In the genomic region with DNA sequence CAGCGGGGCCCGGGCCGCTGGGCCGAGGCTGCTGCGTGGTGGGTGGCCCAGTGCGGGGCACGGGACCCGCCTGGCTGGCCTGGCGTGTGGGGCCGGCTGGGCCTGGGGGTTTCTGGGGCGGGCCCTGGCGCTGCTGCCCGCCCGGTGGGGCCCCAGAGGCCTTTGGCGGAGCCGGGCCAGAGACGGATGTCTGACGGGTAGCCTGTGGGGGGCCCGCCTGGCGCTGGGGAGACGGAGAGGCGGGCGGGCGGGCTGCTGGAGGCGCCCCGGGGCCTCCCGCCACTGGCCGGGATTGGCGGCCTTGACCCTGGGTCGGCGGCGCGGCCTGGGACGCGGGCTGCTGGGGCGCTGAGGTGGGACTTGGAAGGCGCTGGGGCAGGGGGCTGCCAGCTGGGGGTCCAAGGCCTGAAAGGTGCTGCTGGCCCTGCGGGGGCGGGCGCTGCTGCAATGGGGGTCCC, we compare ENCODE assay signal across 13 cellular contexts. TPM values are rescaled to one million over a fixed set of nuclear protein-coding genes. Genes with fewer than 3 reads are reported as not detected.
DNase-seq lines count a peak whose midpoint lies in the region; ATAC-seq and TF ChIP-seq lines count a peak whose summit lies in the region.
"Had no signal": no experiment of that assay in that cellular context is flagged by ENCODE, and none has a peak within 500 bp of the region (broad histone marks: within the 10 kb centered on the region; RNA-seq: fewer than 3 reads in every experiment).

No MANE protein-coding gene starts in this region.

- no peak overlapping the region for H3K27ac Mint-ChIP-seq in effector memory CD8-positive, alpha-beta T cell
- H3K27ac Mint-ChIP-seq: activated CD4-positive, alpha-beta T cell treated with anti-CD3 and anti-CD28 coated beads, Interleukin-2, amount 10 ng/mL, durations not matched to agents 24 days and 14 days; activated naive CD8-positive, alpha-beta T cell had no signal

- peaks cover 28% of the 10 kb centered on the region for H3K36me3 ChIP-seq in HUES6 (ENCODE audit: control insufficient read depth, insufficient read depth, low read length)
- peaks cover 11 to 19% (median 16%) of the 10 kb centered on the region in 3 donors for H3K36me3 ChIP-seq in skeletal muscle tissue (ENCODE audit: control insufficient read depth in 3 of 3, insufficient read depth in 3 of 3, low read length in 3 of 3)

- peak overlapping the region; percentile 94 for H3K9ac ChIP-seq in HUES6 (ENCODE audit: low read length)
- H3K9ac ChIP-seq in skeletal muscle tissue (ENCODE audit: low read depth in 1 of 3, low read length in 3 of 3), result peak overlapping the region; percentile 45 to 62 (median 61)

- H3K9me3 Mint-ChIP-seq in effector memory CD8-positive, alpha-beta T cell, result no peaks in the 10 kb centered on the region
- H3K9me3 Mint-ChIP-seq: activated CD4-positive, alpha-beta T cell treated with anti-CD3 and anti-CD28 coated beads, Interleukin-2, amount 10 ng/mL, durations not matched to agents 24 days and 14 days had no signal

- H3K9me3 ChIP-seq in HUES6 (ENCODE audit: control insufficient read depth, insufficient read depth, low read depth, low read length), result peaks cover 18% of the 10 kb centered on the region; the same call in 1 of the 2 replicates
- H3K9me3 ChIP-seq in skeletal muscle tissue (ENCODE audit: control insufficient read depth in 3 of 3, low read length in 3 of 3), result peaks cover 0 to 2% (median 0%) of the 10 kb centered on the region in 3 donors

- peak overlapping the region in 1 of 2 donors; percentile 61 for H3K4me3 Mint-ChIP-seq in effector memory CD8-positive, alpha-beta T cell
- H3K4me3 Mint-ChIP-seq: activated CD4-positive, alpha-beta T cell treated with anti-CD3 and anti-CD28 coated beads, Interleukin-2, amount 10 ng/mL, durations not matched to agents 24 days and 14 days had no signal

- peak overlapping the region; percentile 70 for H3K4me3 ChIP-seq in HUES6 (ENCODE audit: low read depth, low read length)
- peak overlapping the region in 2 of 3 donors; percentile 13 to 35 for H3K4me3 ChIP-seq in skeletal muscle tissue (ENCODE audit: low read length in 3 of 3)

- peak; percentile 30 for ATAC-seq in effector memory CD8-positive, alpha-beta T cell (replicated peaks)
- ATAC-seq in GM21737 (IDR thresholded peaks at IDR 0.05; ENCODE audit: unreplicated experiment), result no peak

- H3K27ac ChIP-seq in HUES6 (ENCODE audit: low read depth, low read length) (peak overlapping the region; percentile 99), layer of hippocampus (ENCODE audit: low read depth, low read length) (peak overlapping the region; percentile 18), skeletal muscle tissue (ENCODE audit: low read depth, low read length) (peak overlapping the region; percentile 44)

- H3K27me3 ChIP-seq in HUES6 (ENCODE audit: control insufficient read depth, insufficient read depth, low read length) (no peaks in the 10 kb centered on the region), layer of hippocampus (ENCODE audit: control insufficient read depth, insufficient read depth, low read length) (no peaks in the 10 kb centered on the region), skeletal muscle tissue (ENCODE audit: control insufficient read depth in 3 of 3, insufficient read depth in 3 of 3, low read length in 3 of 3) (peaks cover 0 to 5% (median 0%) of the 10 kb centered on the region in 3 donors)

- H3K36me3 Mint-ChIP-seq in effector memory CD8-positive, alpha-beta T cell (ENCODE audit: insufficient read depth), result peaks cover 36% of the 10 kb centered on the region

- H3K27me3 Mint-ChIP-seq in effector memory CD8-positive, alpha-beta T cell, result peaks cover 0 to 17% of the 10 kb centered on the region in 2 donors
- H3K27me3 Mint-ChIP-seq: activated naive CD8-positive, alpha-beta T cell had no signal

- TF ChIP-seq POLR2A in erythroblast (IDR thresholded peaks at IDR 0.05; ENCODE audit: low read length), result no peak

- peaks cover 28% of the 10 kb centered on the region for H3K4me1 ChIP-seq in HUES6 (ENCODE audit: control insufficient read depth, insufficient read depth, low read length)
- peaks cover 0 to 13% (median 3%) of the 10 kb centered on the region in 3 donors for H3K4me1 ChIP-seq in skeletal muscle tissue (ENCODE audit: control insufficient read depth in 3 of 3, insufficient read depth in 3 of 3, low read length in 3 of 3)

- peaks cover 13 to 15% of the 10 kb centered on the region in 2 donors for H3K4me1 Mint-ChIP-seq in effector memory CD8-positive, alpha-beta T cell (ENCODE audit: low read depth in 2 of 2)

- no peak for DNase-seq in effector memory CD8-positive, alpha-beta T cell
- DNase-seq in erythroblast (lab: John Stamatoyannopoulos, UW), result no peak
- DNase-seq in NCI-H774 (lab: John Stamatoyannopoulos, UW), result no peak
- DNase-seq in activated CD8-positive, alpha-beta memory T cell treated with anti-CD3 and anti-CD28 coated beads for 24 hours, result no peak
- DNase-seq: activated CD4-positive, alpha-beta T cell treated with anti-CD3 and anti-CD28 coated beads, Interleukin-2, amount 10 ng/mL, durations not matched to agents 24 days and 14 days; naive B cell; NCI-H345; SIG-M5 had no signal

RNA-seq across cellular contexts. Expression of gene TIMP1, which starts 8.1 kb away (rescaled TPM):
- 31.8 TPM for total RNA-seq in skeletal muscle tissue

RNA-seq across cellular contexts. Expression of gene ARAF, which starts 13.1 kb away (rescaled TPM):
- total RNA-seq in skeletal muscle tissue, result 7.3 TPM

RNA-seq across cellular contexts. Expression of gene SYN1, which starts 45.5 kb away (rescaled TPM):
- not detected for total RNA-seq in skeletal muscle tissue

RNA-seq across cellular contexts. Expression of gene CFP, which starts 55.6 kb away (rescaled TPM):
- total RNA-seq in skeletal muscle tissue, result 3.7 TPM

Comparison
In these comparisons a context has a peak if more than half of its experiments do, and no peak if none do; other contexts are left out.
1. H3K27ac ChIP-seq: peak in every context shown above with its lines; median percentile 99 in HUES6; 44 in skeletal muscle tissue; 18 in layer of hippocampus.